14 cellular contexts compared by ENCODE assay signal in the genomic region with DNA sequence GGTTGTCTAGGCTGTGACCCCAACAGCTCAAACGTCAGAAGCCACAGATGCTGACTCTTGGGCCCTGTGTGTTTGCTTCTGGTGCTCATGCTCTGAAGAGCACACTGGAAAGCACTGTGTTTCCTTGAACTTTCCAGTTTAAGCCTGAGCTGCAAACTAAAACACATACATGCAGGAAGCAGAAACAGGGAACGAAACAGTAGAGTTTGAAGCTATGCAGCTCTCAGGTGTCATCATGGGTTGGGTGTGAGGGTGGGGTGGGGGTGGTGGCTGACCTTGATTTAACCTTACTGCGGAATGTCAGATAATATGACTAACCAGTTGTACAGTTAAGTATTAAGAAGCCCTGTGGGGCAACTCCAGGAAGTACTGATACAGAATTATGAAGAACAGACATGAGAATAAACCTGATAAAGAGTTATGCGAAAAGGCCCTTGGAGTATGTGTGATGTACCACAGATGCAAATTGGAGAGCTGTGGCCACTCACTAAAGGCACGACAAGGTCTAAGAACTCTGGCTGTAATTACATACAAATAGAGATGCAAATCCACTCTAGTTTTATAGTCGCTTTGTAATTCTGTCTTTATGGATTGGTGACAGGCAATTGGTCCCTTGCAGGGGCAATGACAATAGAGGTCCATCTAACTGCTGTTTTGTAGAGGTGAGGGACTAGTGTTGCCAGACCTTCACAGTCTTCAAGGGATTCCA.
DNase-seq lines count a peak whose midpoint lies in the region; ATAC-seq, FAIRE-seq and TF ChIP-seq lines count a peak whose summit lies in the region.
"Had no signal": no experiment of that assay in that cellular context is flagged by ENCODE, and none has a peak within 500 bp of the region (broad histone marks: within the 10 kb centered on the region; RNA-seq: fewer than 3 reads in every experiment).

No MANE protein-coding gene starts in this region.

- no peaks in the 10 kb centered on the region for H3K79me2 ChIP-seq in GM12878 (ENCODE audit: control insufficient read depth, insufficient read depth, low read length)
- no peaks in the 10 kb centered on the region for H3K79me2 ChIP-seq in trophoblast cell (ENCODE audit: control insufficient read depth, insufficient read depth, low read length, poor library complexity)

- no peak overlapping the region for H2BK12ac ChIP-seq in trophoblast cell (ENCODE audit: low read length)

- H3K27me3 ChIP-seq in IMR-90 (ENCODE audit: control insufficient read depth, insufficient read depth, low read length) (no peaks in the 10 kb centered on the region), GM12878 (replicated peaks in 1 of 2; ENCODE audit: control insufficient read depth in 2 of 2, insufficient read depth in 2 of 2, low read length in 1 of 2) (no peaks in the 10 kb centered on the region), lower lobe of right lung (ENCODE audit: low read depth) (no peaks in the 10 kb centered on the region), trophoblast cell (ENCODE audit: insufficient read depth, low read length) (no peaks in the 10 kb centered on the region)
- H3K27me3 ChIP-seq: neutrophil had no signal

- TF ChIP-seq EP300 in GM12878 (IDR thresholded peaks at IDR 0.05; ENCODE audit: borderline replicate concordance in 1 of 2, control insufficient read depth in 1 of 2, low read depth in 2 of 2, low read length in 2 of 2), result no peak

- H3K4me3 ChIP-seq in IMR-90 (ENCODE audit: insufficient read depth, low read depth, low read length) (no peak overlapping the region), GM12878 (no peak overlapping the region), lower lobe of right lung (no peak overlapping the region), trophoblast cell (ENCODE audit: low read depth, low read length) (no peak overlapping the region)

- no peak overlapping the region for H4K5ac ChIP-seq in IMR-90 (ENCODE audit: low read depth, low read length)

- CTCF ChIA-PET in IMR-90 (lab: Yijun Ruan, JAX) (interaction anchor here (1.3 kb wide), 1 partner anchor 11 kb away, joined by 4 read pairs; no protein-coding TSS in a partner anchor), GM12878 (lab: Yijun Ruan, JAX) (interaction anchor here (0.5 to 1.8 kb wide), 3 partner anchors 12 to 1169 kb away, joined by 3 to 8 read pairs (median 3); no protein-coding TSS in a partner anchor)

- TF ChIP-seq RAD21 in IMR-90 (IDR thresholded peaks at IDR 0.05; ENCODE audit: low read length) (no peak), GM12878 (IDR thresholded peaks at IDR 0.05; ENCODE audit: insufficient read depth, low read depth, low read length) (no peak)

- H3K79me1 ChIP-seq in IMR-90 (ENCODE audit: low read depth in 1 of 2, low read length in 2 of 2) (no peaks in the 10 kb centered on the region), trophoblast cell (ENCODE audit: low read length) (no peaks in the 10 kb centered on the region)

- BruUV-seq in IMR-90 (replicated peaks; lab: Mats Ljungman, UMichigan), result no TSS peak
- no TSS peak for BruUV-seq in GM12878 (replicated peaks; lab: Mats Ljungman, UMichigan)

- no peak overlapping the region for H2BK5ac ChIP-seq in IMR-90 (ENCODE audit: low read depth, low read length, poor library complexity, severe bottlenecking)
- no peak overlapping the region for H2BK5ac ChIP-seq in trophoblast cell (ENCODE audit: low read depth, low read length, poor library complexity)

- H3K4ac ChIP-seq in IMR-90 (ENCODE audit: low read depth, low read length), result no peak overlapping the region
- no peak overlapping the region for H3K4ac ChIP-seq in trophoblast cell (ENCODE audit: low read depth, low read length)

- H3K27ac ChIP-seq in IMR-90 (ENCODE audit: insufficient read depth, low read length), result no peak overlapping the region
- H3K27ac ChIP-seq in GM12878 (ENCODE audit: control insufficient read depth, insufficient read depth), result no peak overlapping the region
- H3K27ac ChIP-seq in lower lobe of right lung, result no peak overlapping the region
- H3K27ac ChIP-seq in trophoblast cell (ENCODE audit: low read depth, low read length), result no peak overlapping the region
- H3K27ac ChIP-seq: neutrophil had no signal

- H2AFZ ChIP-seq in IMR-90 (replicated peaks; ENCODE audit: low read length, poor library complexity) (no peak overlapping the region), GM12878 (ENCODE audit: control insufficient read depth, low read depth, low read length) (no peak overlapping the region), trophoblast cell (ENCODE audit: insufficient read depth, low read length, poor library complexity) (no peak overlapping the region)

- no peaks in the 10 kb centered on the region for H4K20me1 ChIP-seq in IMR-90 (ENCODE audit: insufficient read depth, low read length)
- H4K20me1 ChIP-seq in GM12878 (ENCODE audit: control insufficient read depth, insufficient read depth), result no peaks in the 10 kb centered on the region

- peaks cover 6% of the 10 kb centered on the region; the same call in 1 of the 2 replicates for H3K4me1 ChIP-seq in IMR-90 (ENCODE audit: control insufficient read depth, insufficient read depth, low read length)
- no peaks in the 10 kb centered on the region for H3K4me1 ChIP-seq in GM12878 (ENCODE audit: control insufficient read depth, insufficient read depth, low read length)
- no peaks in the 10 kb centered on the region for H3K4me1 ChIP-seq in lower lobe of right lung
- H3K4me1 ChIP-seq in trophoblast cell (ENCODE audit: control insufficient read depth in 1 of 2, insufficient read depth in 2 of 2, low read length in 2 of 2), result no peaks in the 10 kb centered on the region

- ATAC-seq in IMR-90 (ENCODE audit: low read depth), result peak; percentile 56
- ATAC-seq in GM12878, result peak; percentile 38
- peak; percentile 54 to 72 for ATAC-seq in lower lobe of right lung
- no peak for ATAC-seq in HG03280 (IDR thresholded peaks at IDR 0.05; ENCODE audit: unreplicated experiment)

- 0 out of 2 replicates have a peak overlapping the region, but pooled peaks have one; percentile 53 for H2AK5ac ChIP-seq in IMR-90 (ENCODE audit: low read depth, low read length)
- H2AK5ac ChIP-seq in trophoblast cell (ENCODE audit: low read length), result no peak overlapping the region

- in situ Hi-C loops in IMR-90 (cut with MboI; ENCODE audit: low sequenced_read_pairs), result no loop called here
- in situ Hi-C loops in GM12878 (cut with MboI), result no loop called here

- TF ChIP-seq CTCF in IMR-90 (conservative IDR thresholded peaks at IDR 0.05; ENCODE audit: low read depth, low read length) (no peak), GM12878 (IDR thresholded peaks at IDR 0.05 in 2 of 3, conservative IDR thresholded peaks at IDR 0.05 in 1 of 3; ENCODE audit: control insufficient read depth in 2 of 3, extremely low read depth in 1 of 3, insufficient read depth in 1 of 3, low read depth in 3 of 3, low read length in 3 of 3) (no peak), lower lobe of right lung (IDR thresholded peaks at IDR 0.05) (no peak)

- no peaks in the 10 kb centered on the region for H3K9me3 ChIP-seq in IMR-90 (ENCODE audit: control insufficient read depth, insufficient read depth, low read length)
- H3K9me3 ChIP-seq in GM12878 (replicated peaks; ENCODE audit: control insufficient read depth, insufficient read depth, low read length), result no peaks in the 10 kb centered on the region; the same call in 2 of the 3 replicates
- H3K9me3 ChIP-seq in lower lobe of right lung, result no peaks in the 10 kb centered on the region
- no peaks in the 10 kb centered on the region for H3K9me3 ChIP-seq in trophoblast cell (ENCODE audit: insufficient read depth, low read depth, low read length)
- H3K9me3 ChIP-seq: neutrophil had no signal

- intact Hi-C loops in IMR-90 (cut with micrococcal nuclease) (no loop called here), GM12878 (cut with micrococcal nuclease; ENCODE audit: unreplicated experiment) (no loop called here), lower lobe of right lung (cut with DNase I) (no loop called here)

- H3K14ac ChIP-seq in IMR-90 (replicated peaks; ENCODE audit: low read depth, low read length) (peak overlapping the region; percentile 38), trophoblast cell (ENCODE audit: low read length) (no peak overlapping the region)

- no peak for TF ChIP-seq POLR2A in IMR-90 (IDR thresholded peaks at IDR 0.05; ENCODE audit: low read depth, low read length)
- no peak for TF ChIP-seq POLR2A in GM12878 (IDR thresholded peaks at IDR 0.05; ENCODE audit: low read depth, low read length)

- SMC1A ChIA-PET in GM12878 (lab: Charles Lee; ENCODE audit: uncharacterized antibody, unreplicated experiment), result interaction anchor here (0.7 to 1.6 kb wide), 3 partner anchors 9 to 53 kb away, joined by 3 to 4 read pairs (median 3); no protein-coding TSS in a partner anchor

- H4K91ac ChIP-seq in IMR-90 (ENCODE audit: insufficient read depth, low read depth, low read length) (0 out of 2 replicates have a peak overlapping the region, but pooled peaks have one; percentile 26), trophoblast cell (ENCODE audit: low read depth, low read length) (no peak overlapping the region)

- H2BK120ac ChIP-seq in IMR-90 (ENCODE audit: low read depth, low read length), result no peak overlapping the region
- H2BK120ac ChIP-seq in trophoblast cell (ENCODE audit: insufficient read depth, low read length, poor library complexity), result no peak overlapping the region

- H3K23ac ChIP-seq in IMR-90 (ENCODE audit: low read depth, low read length), result no peak overlapping the region
- no peak overlapping the region for H3K23ac ChIP-seq in trophoblast cell (ENCODE audit: low read length)

- dilution Hi-C loops in IMR-90 (cut with HindIII; ENCODE audit: low sequenced_read_pairs, unreplicated experiment), result no loop called here

- WGBS in IMR-90 (ENCODE audit: extremely low coverage in 2 of 2, insufficient read length in 1 of 2), 2 experiments, result no CpG with 5 or more reads among the region's 6 CpGs
- 52% methylated on average over 6 of the region's 6 CpGs for WGBS in GM12878 (ENCODE audit: insufficient coverage, insufficient replicate concordance, low lambda C conversion rate, missing lambda C conversion rate)
- WGBS in trophoblast cell (ENCODE audit: extremely low coverage, insufficient coverage, insufficient read length), result no CpG with 5 or more reads among the region's 6 CpGs

- POLR2A ChIA-PET in IMR-90 (lab: Charles Lee; ENCODE audit: unreplicated experiment) (no interaction called here), GM12878 (lab: Charles Lee) (interaction anchor here (0.6 to 1.5 kb wide), 4 partner anchors 11 to 856 kb away, joined by 3 to 6 read pairs (median 4); no protein-coding TSS in a partner anchor)

- no peak overlapping the region for H2BK15ac ChIP-seq in IMR-90 (ENCODE audit: low read depth, low read length)

- H3K18ac ChIP-seq in IMR-90 (ENCODE audit: low read depth, low read length) (no peak overlapping the region), trophoblast cell (ENCODE audit: low read length) (no peak overlapping the region)

- RAD21 ChIA-PET in GM12878 (lab: Charles Lee; ENCODE audit: unreplicated experiment), result interaction anchor here (0.8 kb wide), 1 partner anchor 352 kb away, joined by 4 read pairs; no protein-coding TSS in a partner anchor

- H3K36me3 ChIP-seq in IMR-90 (ENCODE audit: control insufficient read depth, insufficient read depth, low read length) (peaks cover 8% of the 10 kb centered on the region), GM12878 (ENCODE audit: control insufficient read depth in 2 of 2, insufficient read depth in 2 of 2, low read length in 1 of 2) (peaks cover 1 to 22% of the 10 kb centered on the region in 2 experiments), lower lobe of right lung (no peaks in the 10 kb centered on the region), trophoblast cell (ENCODE audit: control insufficient read depth in 1 of 2, insufficient read depth in 2 of 2, low read length in 2 of 2) (no peaks in the 10 kb centered on the region)
- H3K36me3 ChIP-seq: neutrophil had no signal

- no peak overlapping the region for H2BK20ac ChIP-seq in IMR-90 (ENCODE audit: low read depth, low read length)

- no peak overlapping the region for H4K8ac ChIP-seq in IMR-90 (ENCODE audit: low read depth in 2 of 2, low read length in 2 of 2)
- no peak overlapping the region for H4K8ac ChIP-seq in trophoblast cell (ENCODE audit: low read depth, low read length)

- no peak overlapping the region for H3K56ac ChIP-seq in IMR-90 (ENCODE audit: extremely low read depth, insufficient read depth, low read length)

- no peak for FAIRE-seq in GM12878 (lab: Jason Lieb, UNC)
- FAIRE-seq: endometrium, keratinocyte had no signal

- H3K9ac ChIP-seq in IMR-90 (ENCODE audit: low read depth, low read length), result no peak overlapping the region
- no peak overlapping the region for H3K9ac ChIP-seq in GM12878 (ENCODE audit: control insufficient read depth, insufficient read depth, low read length)
- no peak overlapping the region for H3K9ac ChIP-seq in trophoblast cell (ENCODE audit: low read length)

- peaks cover 7% of the 10 kb centered on the region for H3K9me1 ChIP-seq in IMR-90 (ENCODE audit: insufficient read depth, low read length)

- no peak overlapping the region for H2AK9ac ChIP-seq in IMR-90 (replicated peaks; ENCODE audit: low read depth, low read length, poor library complexity)

- H3K4me2 ChIP-seq in IMR-90 (ENCODE audit: low read depth, low read length) (no peak overlapping the region), GM12878 (ENCODE audit: control insufficient read depth, insufficient read depth) (no peak overlapping the region), trophoblast cell (ENCODE audit: low read length) (no peak overlapping the region)

- H4K12ac ChIP-seq in trophoblast cell (ENCODE audit: low read depth, low read length), result no peak overlapping the region

- DNase-seq in COLO829 (ENCODE audit: low spot score), result peak; percentile 3
- peak; percentile 16 for DNase-seq in IMR-90
- no peak for DNase-seq in GM12878 (ENCODE audit: low read depth, low spot score)
- no peak for DNase-seq in lower lobe of right lung
- no peak for DNase-seq in amniotic stem cell (lab: John Stamatoyannopoulos, UW)
- DNase-seq in SHP77 treated with DMSO at 0.1 percent for 48 hours (lab: John Stamatoyannopoulos, UW), result no peak
- DNase-seq in trophoblast cell, result no peak
- DNase-seq: CD4-positive, CD25-positive, alpha-beta regulatory T cell; NCI-H1092 treated with DMSO at 0.1 percent for 48 hours; stimulated activated CD4-positive, alpha-beta T cell treated with anti-CD3 and anti-CD28 coated beads, Interleukin-4, amount 100 ng/mL, for 24 hours had no signal

Comparison
In these comparisons a context has a peak if more than half of its experiments do, and no peak if none do; other contexts are left out.
1. DNase-seq: peak in COLO829 (single experiment) and IMR-90 (single experiment); none in GM12878 (single experiment), lower lobe of right lung (single experiment), amniotic stem cell (single experiment), SHP77 treated with DMSO at 0.1 percent for 48 hours (single experiment) and trophoblast cell (0 of 2).